ENCODE assay signal across 8 cellular contexts in the genomic region with DNA sequence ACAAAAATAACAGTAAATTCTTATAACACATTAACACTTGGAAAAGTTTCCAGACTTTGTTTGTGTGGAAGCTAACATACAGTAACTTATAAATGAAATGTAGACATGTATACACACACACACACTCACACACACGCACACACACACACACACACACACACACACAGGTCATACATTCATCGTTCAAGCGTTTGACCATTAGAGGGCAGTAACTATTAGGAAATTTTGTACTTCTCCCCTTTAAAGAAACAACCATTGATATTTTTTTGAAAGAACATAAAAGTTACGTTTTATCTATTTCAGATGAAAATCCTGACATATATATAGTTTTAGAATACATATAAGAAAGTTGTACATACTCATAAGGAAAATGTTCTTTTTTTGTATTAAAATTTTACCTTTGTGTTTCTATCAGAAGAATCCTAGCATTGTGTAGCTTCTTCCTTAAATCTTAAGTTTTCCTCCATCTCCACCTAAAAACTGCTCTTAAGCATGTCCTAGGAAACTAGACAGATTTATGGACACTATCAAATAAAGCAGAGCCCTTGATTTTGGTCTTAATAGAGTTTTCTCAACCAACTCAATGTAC. TPM values are rescaled to one million over a fixed set of nuclear protein-coding genes. Genes with fewer than 3 reads are reported as not detected.
DNase-seq lines count a peak whose midpoint lies in the region; TF ChIP-seq lines count a peak whose summit lies in the region.

No MANE protein-coding gene starts in this region.

- H3K4me3 ChIP-seq in HEK293 (ENCODE audit: low read depth, low read length), result no peak overlapping the region
- no peak overlapping the region for H3K4me3 ChIP-seq in adrenal gland
- no peak overlapping the region for H3K4me3 ChIP-seq in kidney epithelial cell (ENCODE audit: low read depth, low read length)

- DNase-seq in GM04504 (ENCODE audit: low read depth) (peak; percentile 36), NCI-H2107 (lab: John Stamatoyannopoulos, UW) (peak; percentile 6), adrenal gland (peak in 2 of 7 donors; percentile 3 to 22), kidney epithelial cell (ENCODE audit: low read depth) (peak; percentile 4), T-helper 9 cell (no peak)
- DNase-seq in effector CD4-positive, alpha-beta T cell, result no peak
- DNase-seq in stimulated activated CD4-positive, alpha-beta T cell treated with anti-CD3 and anti-CD28 coated beads, Interleukin-2, amount 100 ng/mL, for 48 hours, result no peak

- CTCF ChIA-PET in HEK293 (lab: Yijun Ruan, JAX), result interaction anchor here (0.5 to 3.2 kb wide), 24 partner anchors 12 to 1441 kb away, joined by 3 to 14 read pairs (median 3); no protein-coding TSS in a partner anchor

- POLR2A ChIA-PET in HEK293 (lab: Yijun Ruan, JAX), result no interaction called here

- TF ChIP-seq POLR2A in adrenal gland (IDR thresholded peaks at IDR 0.05), result no peak

- H3K36me3 ChIP-seq in HEK293 (ENCODE audit: control insufficient read depth in 2 of 2, insufficient read depth in 1 of 2, low read length in 2 of 2), result no peaks in the 10 kb centered on the region
- no peaks in the 10 kb centered on the region for H3K36me3 ChIP-seq in adrenal gland (replicated peaks in 1 of 2)
- H3K36me3 ChIP-seq in kidney epithelial cell (ENCODE audit: control insufficient read depth, insufficient read depth, low read length), result no peaks in the 10 kb centered on the region

- H3K9me3 ChIP-seq in HEK293 (ENCODE audit: control insufficient read depth, insufficient read depth, low read depth, low read length) (no peaks in the 10 kb centered on the region), adrenal gland (replicated peaks in 1 of 3) (no peaks in the 10 kb centered on the region)

- no peaks in the 10 kb centered on the region for H3K4me1 ChIP-seq in HEK293 (ENCODE audit: control insufficient read depth, insufficient read depth, low read length)
- H3K4me1 ChIP-seq in adrenal gland (replicated peaks in 1 of 2), result no peaks in the 10 kb centered on the region

- intact Hi-C loops in adrenal gland (cut with DNase I), result loop anchor here (10.0 kb wide), 1 partner anchor 122 kb away; no protein-coding TSS in a partner anchor

- TF ChIP-seq CTCF in HEK293 (tag by site-specific recombination; IDR thresholded peaks at IDR 0.05) (0 out of 2 replicates have a peak, but pooled peaks have one; percentile 29), adrenal gland (IDR thresholded peaks at IDR 0.05) (peak; percentile 18 to 86 (median 51)), kidney epithelial cell (IDR thresholded peaks at IDR 0.05; ENCODE audit: insufficient read depth, low read length, poor library complexity, severe bottlenecking) (peak; percentile 56)

- H3K27me3 ChIP-seq in adrenal gland (no peaks in the 10 kb centered on the region), kidney epithelial cell (ENCODE audit: control insufficient read depth, insufficient read depth, low read length) (no peaks in the 10 kb centered on the region)

- no peak overlapping the region for H3K27ac ChIP-seq in HEK293 (ENCODE audit: extremely low read depth, low read depth, low read length)
- H3K27ac ChIP-seq in adrenal gland, result no peak overlapping the region

- WGBS in adrenal gland, 4 donors, result 4 to 12% (median 8%) methylated on average over 4 of the region's 4 CpGs

TF ChIP-seq in HEK293, 187 proteins besides CTCF, POLR2A, EP300 and RAD21:
- TF ChIP-seq ZNF654 (tag by site-specific recombination; IDR thresholded peaks at IDR 0.05; ENCODE audit: low read depth) (peak; percentile 96), HOXA7 (CRISPR knock-in tag; IDR thresholded peaks at IDR 0.05; ENCODE audit: borderline replicate concordance) (no peak), ZNF76 (tag by site-specific recombination; IDR thresholded peaks at IDR 0.05; ENCODE audit: borderline replicate concordance, low read depth) (no peak)
- TF ChIP-seq, protein P1, sequence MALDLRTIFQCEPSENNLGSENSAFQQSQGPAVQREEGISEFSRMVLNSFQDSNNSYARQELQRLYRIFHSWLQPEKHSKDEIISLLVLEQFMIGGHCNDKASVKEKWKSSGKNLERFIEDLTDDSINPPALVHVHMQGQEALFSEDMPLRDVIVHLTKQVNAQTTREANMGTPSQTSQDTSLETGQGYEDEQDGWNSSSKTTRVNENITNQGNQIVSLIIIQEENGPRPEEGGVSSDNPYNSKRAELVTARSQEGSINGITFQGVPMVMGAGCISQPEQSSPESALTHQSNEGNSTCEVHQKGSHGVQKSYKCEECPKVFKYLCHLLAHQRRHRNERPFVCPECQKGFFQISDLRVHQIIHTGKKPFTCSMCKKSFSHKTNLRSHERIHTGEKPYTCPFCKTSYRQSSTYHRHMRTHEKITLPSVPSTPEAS (tag by site-specific recombination; IDR thresholded peaks at IDR 0.05), result peak; percentile 97

RNA-seq across cellular contexts. Expression of a gene that starts 29.0 kb away (rescaled TPM):
- under 1 TPM in 6 of 8 donors, not detected in 2; 0.09 to 0.16 (median 0.14) TPM for total RNA-seq in adrenal gland
- under 1 TPM; under 0.01 to 0.27 (median 0.11) TPM for polyA plus RNA-seq in adrenal gland
- total RNA-seq in kidney epithelial cell, result under 0.01 TPM in 2 replicates

Comparison
In these comparisons a context has a peak if more than half of its experiments do, and no peak if none do; other contexts are left out.
1. DNase-seq: peak in GM04504 (single experiment), NCI-H2107 (single experiment) and kidney epithelial cell (single experiment); none in effector CD4-positive, alpha-beta T cell (single experiment), stimulated activated CD4-positive, alpha-beta T cell treated with anti-CD3 and anti-CD28 coated beads, Interleukin-2, amount 100 ng/mL, for 48 hours (0 of 2) and T-helper 9 cell (single experiment).
2. Peak in every context shown above with its lines, with median percentiles within 50 percentile points of each other: CTCF ChIP-seq.